ENCODE assay signal across 1 cellular context in genomic region chr16:88763502-88764053, GRCh38.
TF ChIP-seq lines count a peak whose summit lies in the region.

No MANE protein-coding gene starts in this region.

TF ChIP-seq in WTC11, 78 proteins besides CTCF, POLR2A, EP300 and RAD21 (continued from another document):
- 0 out of 2 replicates have a peak, but pooled peaks have one; percentile 70 for TF ChIP-seq ARID4B (CRISPR knock-in tag; IDR thresholded peaks at IDR 0.05; ENCODE audit: borderline replicate concordance)
